Comparison of ENCODE assay signal across 10 cellular contexts in the genomic region with DNA sequence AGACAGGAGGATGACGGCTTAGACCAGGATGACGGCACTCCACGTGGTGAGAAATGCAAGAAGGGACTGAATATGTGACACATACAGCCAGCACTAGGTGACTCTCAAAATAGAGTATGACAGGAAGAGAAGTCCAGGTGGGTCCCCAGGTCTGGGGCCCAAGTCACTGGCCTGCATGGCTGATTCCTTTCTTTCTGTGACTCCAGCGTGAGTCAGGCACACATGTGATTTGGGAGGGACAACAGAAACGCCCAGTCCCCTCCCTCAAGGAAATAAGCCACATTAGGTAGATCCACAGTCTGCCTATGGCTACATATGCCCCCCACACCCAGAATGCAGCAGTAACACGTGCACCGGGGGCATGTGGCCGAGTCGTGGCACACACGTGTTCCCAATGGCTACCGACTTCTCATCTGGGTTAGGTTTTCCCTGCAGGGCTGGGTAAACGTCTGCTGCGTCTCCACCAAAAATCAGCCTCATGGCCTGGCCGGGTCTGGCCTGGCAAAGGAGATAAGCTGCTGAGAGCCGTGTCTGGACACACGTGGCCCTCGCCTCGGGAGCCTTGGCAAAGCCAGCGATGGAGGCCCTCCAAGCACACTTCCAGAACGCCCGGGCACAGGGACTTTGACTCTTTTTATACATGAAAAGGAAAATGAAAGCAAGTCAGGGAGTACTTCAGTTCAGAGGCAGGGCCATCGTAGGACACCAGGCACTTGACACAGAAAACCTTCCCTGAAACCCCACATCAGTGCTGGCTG. TPM values are rescaled to one million over a fixed set of nuclear protein-coding genes. Genes with fewer than 3 reads are reported as not detected.
DNase-seq lines count a peak whose midpoint lies in the region; ATAC-seq and TF ChIP-seq lines count a peak whose summit lies in the region.
"Had no signal": no experiment of that assay in that cellular context is flagged by ENCODE, and none has a peak within 500 bp of the region (broad histone marks: within the 10 kb centered on the region; RNA-seq: fewer than 3 reads in every experiment).

No MANE protein-coding gene starts in this region.

- no peaks in the 10 kb centered on the region for H3K9me3 Mint-ChIP-seq in WTC11

- no peak overlapping the region for H3K4me3 Mint-ChIP-seq in WTC11

- peak overlapping the region; percentile 90; the same call in 1 of the 2 replicates for H3K27ac Mint-ChIP-seq in WTC11

- CTCF ChIA-PET in WTC11 (lab: Charles Lee): no interaction called here

- H3K27me3 ChIP-seq in BLaER1: no peaks in the 10 kb centered on the region
- H3K27me3 ChIP-seq in right lobe of liver: no peaks in the 10 kb centered on the region

- no peak for TF ChIP-seq POLR2A in right lobe of liver (IDR thresholded peaks at IDR 0.05)

- H3K27ac ChIP-seq in BLaER1 (no peak overlapping the region; the same call in 1 of the 2 replicates), right lobe of liver (peak overlapping the region; percentile 15 to 39 (median 20))

- WGBS in right lobe of liver (ENCODE audit: insufficient coverage, low coverage, low lambda C conversion rate, missing lambda C conversion rate): 3% methylated on average over 8 of the region's 22 CpGs

- intact Hi-C loops in right lobe of liver (cut with DNase I): no loop called here

- no peak overlapping the region for H3K9ac ChIP-seq in BLaER1

- H3K27me3 Mint-ChIP-seq in WTC11 (ENCODE audit: low read depth): no peaks in the 10 kb centered on the region

- ATAC-seq in GM21619 (IDR thresholded peaks at IDR 0.05; ENCODE audit: unreplicated experiment): peak; percentile 45
- no peak for ATAC-seq in WTC11
- peak; percentile 93 to 96 (median 95) for ATAC-seq in right lobe of liver
- no peak for ATAC-seq in GM19397 (IDR thresholded peaks at IDR 0.05; ENCODE audit: unreplicated experiment)
- no peak for ATAC-seq in HG03571 (IDR thresholded peaks at IDR 0.05; ENCODE audit: unreplicated experiment)

- H3K4me3 ChIP-seq in BLaER1: no peak overlapping the region
- peak overlapping the region in 2 of 3 donors; percentile 4 to 26 for H3K4me3 ChIP-seq in right lobe of liver

- H3K4me1 ChIP-seq in BLaER1 (peaks cover 26% of the 10 kb centered on the region), right lobe of liver (peaks cover 0 to 13% (median 0%) of the 10 kb centered on the region in 4 donors)

- POLR2A ChIA-PET in WTC11 (lab: Charles Lee): no interaction called here

- H3K36me3 Mint-ChIP-seq in WTC11: peaks cover 6% of the 10 kb centered on the region

- H4K20me1 ChIP-seq in BLaER1: no peaks in the 10 kb centered on the region

- TF ChIP-seq CTCF in WTC11 (IDR thresholded peaks at IDR 0.05) (no peak), right lobe of liver (IDR thresholded peaks at IDR 0.05) (no peak)

- H3K9me3 ChIP-seq in BLaER1 (no peaks in the 10 kb centered on the region), right lobe of liver (no peaks in the 10 kb centered on the region)

- H3K36me3 ChIP-seq in BLaER1 (peaks cover 15% of the 10 kb centered on the region), right lobe of liver (no peaks in the 10 kb centered on the region)

- no peak for DNase-seq in WTC11 (ENCODE audit: low spot score)
- peak; percentile 77 to 85 (median 84) for DNase-seq in right lobe of liver
- no peak for DNase-seq in NCI-H774 (lab: John Stamatoyannopoulos, UW)
- DNase-seq in stimulated activated CD4-positive, alpha-beta T cell treated with anti-CD3 and anti-CD28 coated beads, Interleukin-2, amount 100 ng/mL, for 24 hours: no peak
- DNase-seq: activated gamma-delta T cell treated with Interleukin-2 at 50 U/mL for 16 hours, NCI-H1105 treated with DMSO at 0.1 percent for 48 hours had no signal

- peak overlapping the region; percentile 34; the same call in 1 of the 2 replicates for H3K4me2 ChIP-seq in BLaER1

- peaks cover 54% of the 10 kb centered on the region for H3K4me1 Mint-ChIP-seq in WTC11

TF ChIP-seq in WTC11, 78 proteins besides CTCF, POLR2A, EP300 and RAD21:
- no peak for TF ChIP-seq GRHL2 (CRISPR knock-in tag; IDR thresholded peaks at IDR 0.05; ENCODE audit: insufficient replicate concordance, severe bottlenecking)
- TF ChIP-seq NR1H2 (CRISPR knock-in tag; IDR thresholded peaks at IDR 0.05): no peak
- no peak for TF ChIP-seq ZNF138 (CRISPR knock-in tag; conservative IDR thresholded peaks at IDR 0.05)
- no peak for TF ChIP-seq ZNF219 (CRISPR knock-in tag; IDR thresholded peaks at IDR 0.05; ENCODE audit: borderline replicate concordance)
- TF ChIP-seq, protein P1, sequence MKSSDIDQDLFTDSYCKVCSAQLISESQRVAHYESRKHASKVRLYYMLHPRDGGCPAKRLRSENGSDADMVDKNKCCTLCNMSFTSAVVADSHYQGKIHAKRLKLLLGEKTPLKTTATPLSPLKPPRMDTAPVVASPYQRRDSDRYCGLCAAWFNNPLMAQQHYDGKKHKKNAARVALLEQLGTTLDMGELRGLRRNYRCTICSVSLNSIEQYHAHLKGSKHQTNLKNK (CRISPR knock-in tag; IDR thresholded peaks at IDR 0.05): no peak
- TF ChIP-seq ZNF263 (CRISPR knock-in tag; IDR thresholded peaks at IDR 0.05; ENCODE audit: low read depth): no peak
- TF ChIP-seq, protein P2, sequence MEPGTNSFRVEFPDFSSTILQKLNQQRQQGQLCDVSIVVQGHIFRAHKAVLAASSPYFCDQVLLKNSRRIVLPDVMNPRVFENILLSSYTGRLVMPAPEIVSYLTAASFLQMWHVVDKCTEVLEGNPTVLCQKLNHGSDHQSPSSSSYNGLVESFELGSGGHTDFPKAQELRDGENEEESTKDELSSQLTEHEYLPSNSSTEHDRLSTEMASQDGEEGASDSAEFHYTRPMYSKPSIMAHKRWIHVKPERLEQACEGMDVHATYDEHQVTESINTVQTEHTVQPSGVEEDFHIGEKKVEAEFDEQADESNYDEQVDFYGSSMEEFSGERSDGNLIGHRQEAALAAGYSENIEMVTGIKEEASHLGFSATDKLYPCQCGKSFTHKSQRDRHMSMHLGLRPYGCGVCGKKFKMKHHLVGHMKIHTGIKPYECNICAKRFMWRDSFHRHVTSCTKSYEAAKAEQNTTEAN (CRISPR knock-in tag; IDR thresholded peaks at IDR 0.05): no peak
TF ChIP-seq in WTC11: peak in this region for 0.

RNA-seq across cellular contexts. Expression of a gene that starts 19.3 kb away (rescaled TPM):
- total RNA-seq in WTC11 (2021) (31.5 to 36.3 TPM (median 35.1 TPM) in 3 replicates), right lobe of liver (10 to 100 TPM in 3 of 6 experiments, 1 to 10 TPM in 3; 5.0 to 33.6 (median 13.3) TPM)

Comparison
In these comparisons a context has a peak if more than half of its experiments do, and no peak if none do; other contexts are left out.
1. ATAC-seq: peak in GM21619 (single experiment) and right lobe of liver (4 of 4); none in WTC11 (single experiment), GM19397 (single experiment) and HG03571 (single experiment).
2. DNase-seq: peak in right lobe of liver (3 of 3); none in WTC11 (single experiment), NCI-H774 (single experiment) and stimulated activated CD4-positive, alpha-beta T cell treated with anti-CD3 and anti-CD28 coated beads, Interleukin-2, amount 100 ng/mL, for 24 hours (0 of 2).